ENCODE assay signal across 19 cellular contexts in genomic region chr12:65637150-65637549, GRCh38.
"Had no signal": no experiment of that assay in that cellular context is flagged by ENCODE, and none has a peak within 500 bp of the region (broad histone marks: within the 10 kb centered on the region; RNA-seq: fewer than 3 reads in every experiment).

No MANE protein-coding gene starts in this region.

- DNase-seq: effector CD4-positive, alpha-beta T cell; endodermal cell; heart left ventricle; hippocampal formation; kidney glomerular epithelial cell; mammary epithelial cell; natural killer cell; ovary; sigmoid colon; small intestine; stimulated activated CD4-positive, alpha-beta T cell treated with anti-CD3 and anti-CD28 coated beads, Interleukin-2, amount 100 ng/mL, for 48 hours; stimulated activated naive CD4-positive, alpha-beta T cell treated with Interleukin-2 at 50 U/mL for 16 hours; thyroid gland; upper lobe of left lung; uterus had no signal

- H3K9me3 ChIP-seq: heart left ventricle, ovary, right atrium auricular region, sigmoid colon, suprapubic skin, thyroid gland, upper lobe of left lung, uterus had no signal

- H3K4me3 ChIP-seq: coronary artery, heart left ventricle, ovary, right atrium auricular region, sigmoid colon, suprapubic skin, thyroid gland, upper lobe of left lung, uterus had no signal

- H3K27me3 ChIP-seq: heart left ventricle, ovary, right atrium auricular region, sigmoid colon, suprapubic skin, thyroid gland, upper lobe of left lung, uterus had no signal

- H3K36me3 ChIP-seq: heart left ventricle, ovary, right atrium auricular region, sigmoid colon, suprapubic skin, thyroid gland, upper lobe of left lung, uterus had no signal

- H3K27ac ChIP-seq: coronary artery, heart left ventricle, ovary, right atrium auricular region, sigmoid colon, suprapubic skin, thyroid gland, upper lobe of left lung, uterus had no signal

- H3K4me1 ChIP-seq: right atrium auricular region, sigmoid colon, upper lobe of left lung, uterus had no signal

- ATAC-seq: heart left ventricle, left lobe of liver, natural killer cell had no signal
